ENCODE assay signal across 16 cellular contexts in the genomic region with DNA sequence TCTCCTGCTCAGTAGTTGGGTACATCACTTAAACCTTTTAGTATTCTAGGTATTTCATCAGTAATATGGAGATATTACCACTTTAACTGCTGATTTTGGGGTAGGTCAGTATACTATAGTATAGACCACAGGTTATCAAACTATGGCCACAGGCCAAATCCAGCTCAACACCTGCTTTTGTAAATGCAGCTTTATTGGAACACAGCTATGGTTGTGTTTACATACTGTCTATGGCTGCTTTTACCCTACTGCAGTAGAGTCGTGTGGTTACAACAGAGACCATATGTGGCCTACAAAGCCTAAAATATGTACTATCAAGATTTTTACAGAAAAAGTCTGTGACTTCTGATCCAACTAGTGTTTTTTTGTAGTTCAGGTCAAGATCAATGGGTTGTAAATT.
"Had no signal": no experiment of that assay in that cellular context is flagged by ENCODE, and none has a peak within 500 bp of the region (broad histone marks: within the 10 kb centered on the region; RNA-seq: fewer than 3 reads in every experiment).

No MANE protein-coding gene starts in this region.

- DNase-seq: dermis blood vessel endothelial cell; esophagus squamous epithelium; foreskin fibroblast; glutamatergic neuron; immature natural killer cell; left ventricle myocardium inferior; lower lobe of right lung; nucleus accumbens; pancreas; right cardiac atrium; small intestine; stimulated activated CD4-positive, alpha-beta T cell treated with anti-CD3 and anti-CD28 coated beads, Interleukin-12 subunit alpha, Interleukin-12 subunit beta, amount 100 ng/mL, for 4 hours; stimulated activated naive CD4-positive, alpha-beta T cell; stomach; substantia nigra; trophoblast cell had no signal
